1 cellular context compared by ENCODE assay signal in the genomic region with DNA sequence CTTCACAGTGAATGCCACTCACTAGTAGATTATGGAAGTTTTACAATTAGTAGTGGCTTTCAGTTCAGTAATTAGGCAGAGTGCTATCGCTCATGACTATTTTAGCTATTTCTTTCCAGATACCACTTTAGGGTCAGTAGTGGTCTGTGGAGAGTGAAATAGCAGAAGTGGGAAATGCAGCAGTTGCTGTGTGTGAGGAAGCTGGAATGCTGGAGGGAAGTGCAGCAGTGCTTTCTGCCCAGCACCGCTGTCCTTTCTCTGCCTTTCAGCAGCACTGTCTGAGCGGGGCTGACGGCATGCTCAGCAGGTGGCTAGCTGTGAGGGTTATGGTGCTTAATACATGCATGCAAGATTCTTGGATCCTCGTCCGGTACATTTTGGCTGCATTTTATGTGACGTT.
TF ChIP-seq lines count a peak whose summit lies in the region.

No MANE protein-coding gene starts in this region.

TF ChIP-seq in GM23338, 12 proteins besides CTCF, POLR2A, EP300 and RAD21 (continued from another document):
- TF ChIP-seq ZNF462 (CRISPR knock-in tag; IDR thresholded peaks at IDR 0.05), result no peak
- TF ChIP-seq EZH2 (IDR thresholded peaks at IDR 0.05; ENCODE audit: low read depth, unreplicated experiment), result no peak
- no peak for TF ChIP-seq JUNB (IDR thresholded peaks at IDR 0.05; ENCODE audit: unreplicated experiment)
TF ChIP-seq in GM23338: peak in this region for 0.
